ENCODE assay signal across 11 cellular contexts in the genomic region with DNA sequence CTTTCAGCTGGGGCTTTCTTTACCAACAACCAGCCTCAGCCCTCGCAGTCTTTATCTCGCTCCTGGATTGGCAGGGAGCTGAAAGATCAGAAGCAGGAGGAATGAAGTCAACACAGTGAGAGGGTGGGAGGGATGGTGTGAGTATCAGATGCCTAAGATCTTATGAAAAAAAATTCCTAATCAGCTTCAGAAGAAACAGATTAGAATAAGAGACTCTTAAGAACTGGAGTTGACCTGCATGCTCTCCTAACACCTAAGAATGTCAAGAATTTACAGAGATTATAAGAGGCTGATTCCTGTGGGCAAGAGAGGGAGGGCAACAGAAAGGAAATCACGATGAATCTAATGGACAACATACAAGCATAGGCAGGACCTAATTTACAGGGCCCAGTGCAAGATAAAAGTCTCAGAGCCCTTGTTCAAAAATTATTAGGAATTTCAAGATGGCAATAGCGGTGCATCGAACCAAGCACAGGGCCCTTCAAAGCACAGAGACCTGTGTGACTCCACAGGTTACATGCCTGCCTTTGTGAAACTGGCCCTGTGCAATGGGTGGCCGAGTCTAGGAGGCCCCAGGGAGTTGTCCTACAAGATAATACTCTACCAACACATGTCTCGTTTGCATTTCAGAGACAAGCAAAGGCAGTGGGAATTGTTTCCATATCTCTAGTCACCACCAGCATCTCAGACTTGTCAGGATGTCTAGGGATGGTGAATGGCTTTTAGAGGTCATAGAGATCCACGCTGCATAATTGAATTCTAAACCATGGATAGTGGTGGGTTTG.
DNase-seq lines count a peak whose midpoint lies in the region; ATAC-seq and TF ChIP-seq lines count a peak whose summit lies in the region.
"Had no signal": no experiment of that assay in that cellular context is flagged by ENCODE, and none has a peak within 500 bp of the region (broad histone marks: within the 10 kb centered on the region; RNA-seq: fewer than 3 reads in every experiment).

No MANE protein-coding gene starts in this region.

- H3K4me3 ChIP-seq in adipocyte (ENCODE audit: low read length), result no peak overlapping the region
- no peak overlapping the region for H3K4me3 ChIP-seq in thyroid gland (replicated peaks in 1 of 3)
- H3K4me3 ChIP-seq: thoracic aorta had no signal

- intact Hi-C loops in thyroid gland (cut with DNase I), result no loop called here

- no peak for TF ChIP-seq EP300 in Ishikawa (IDR thresholded peaks at IDR 0.05; ENCODE audit: borderline replicate concordance)

- peak; percentile 34 for DNase-seq in adipocyte (ENCODE audit: low read depth)
- peak; percentile 88 for DNase-seq in left kidney (ENCODE audit: low read depth, low spot score)
- peak; percentile 37 to 54 for DNase-seq in thyroid gland
- no peak for DNase-seq in NCI-H748 (lab: John Stamatoyannopoulos, UW; ENCODE audit: unreplicated experiment)
- DNase-seq: caudate nucleus, NCI-H1105 treated with DMSO at 0.1 percent for 48 hours, NCI-H524 had no signal

- H3K27me3 ChIP-seq in adipocyte (replicated peaks; ENCODE audit: control insufficient read depth, insufficient read depth, low read length) (peaks cover 12% of the 10 kb centered on the region), thyroid gland (no peaks in the 10 kb centered on the region)

- no peaks in the 10 kb centered on the region for H3K9me3 ChIP-seq in adipocyte (ENCODE audit: control insufficient read depth, low read length)
- no peaks in the 10 kb centered on the region for H3K9me3 ChIP-seq in thyroid gland
- H3K9me3 ChIP-seq: thoracic aorta had no signal

- TF ChIP-seq RAD21 in Ishikawa (IDR thresholded peaks at IDR 0.05; ENCODE audit: low read depth), result no peak

- peak overlapping the region; percentile 71 to 82 (median 79) for H3K27ac ChIP-seq in thyroid gland
- H3K27ac ChIP-seq: thoracic aorta had no signal

- no peak for TF ChIP-seq CTCF in thyroid gland (IDR thresholded peaks at IDR 0.05)

- H3K4me1 ChIP-seq in adipocyte (ENCODE audit: control insufficient read depth, insufficient read depth, low read length) (peaks cover 21% of the 10 kb centered on the region), thyroid gland (peaks cover 23 to 44% of the 10 kb centered on the region in 2 donors)

- H3K36me3 ChIP-seq in adipocyte (ENCODE audit: control insufficient read depth, insufficient read depth, low read length, severe bottlenecking) (no peaks in the 10 kb centered on the region), thyroid gland (no peaks in the 10 kb centered on the region)
- H3K36me3 ChIP-seq: thoracic aorta had no signal

- ATAC-seq in GM21390 (IDR thresholded peaks at IDR 0.05; ENCODE audit: unreplicated experiment) (no peak), HG03354 (IDR thresholded peaks at IDR 0.05; ENCODE audit: poor library complexity, severe bottlenecking, unreplicated experiment) (no peak)

- 44 to 58% methylated on average over 8 of the region's 8 CpGs for WGBS in thyroid gland, 2 donors

- no peak overlapping the region for H3K9ac ChIP-seq in adipocyte (ENCODE audit: low read length)

- TF ChIP-seq POLR2A in thyroid gland (IDR thresholded peaks at IDR 0.05), result no peak

TF ChIP-seq in Ishikawa, 13 proteins besides CTCF, POLR2A, EP300 and RAD21:
- TF ChIP-seq NFIC (IDR thresholded peaks at IDR 0.05) (no peak), TEAD4 (IDR thresholded peaks at IDR 0.05) (peak; percentile 90)
